Comparison of ENCODE assay signal across 31 cellular contexts in the genomic region with DNA sequence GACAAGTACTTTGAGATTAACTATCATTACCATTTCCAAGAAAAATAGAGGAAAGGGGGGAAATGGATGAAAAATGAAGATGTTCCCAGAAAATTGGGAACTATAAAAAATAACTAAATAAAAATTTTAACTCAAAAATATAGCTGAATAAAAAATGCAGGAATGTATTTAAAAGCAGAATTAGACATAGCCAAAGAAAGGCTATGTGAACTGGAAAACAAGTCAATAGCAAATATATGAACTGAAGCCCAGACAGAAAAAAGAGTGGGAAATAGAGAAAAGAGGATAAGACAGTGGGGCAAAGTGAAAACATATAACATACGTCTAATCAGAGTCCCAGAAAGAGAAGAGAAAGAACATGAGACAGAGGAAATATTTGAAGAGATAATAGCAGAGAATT. TPM values are rescaled to one million over a fixed set of nuclear protein-coding genes. Genes with fewer than 3 reads are reported as not detected.
"Had no signal": no experiment of that assay in that cellular context is flagged by ENCODE, and none has a peak within 500 bp of the region (broad histone marks: within the 10 kb centered on the region; RNA-seq: fewer than 3 reads in every experiment).

No MANE protein-coding gene starts in this region.

- H3K4me3 ChIP-seq: pancreas, prostate gland, right lobe of liver, sigmoid colon, skin epidermis, smooth muscle cell, spleen, suprapubic skin, testis, tibial artery, transverse colon, upper lobe of right lung, uterus had no signal

- DNase-seq: naive thymus-derived CD8-positive, alpha-beta T cell; nephron progenitor cell; nucleus accumbens; pancreas; right cardiac atrium; right lobe of liver; sigmoid colon; spleen; stimulated activated CD4-positive, alpha-beta T cell treated with anti-CD3 and anti-CD28 coated beads, Interleukin-12 subunit alpha, Interleukin-12 subunit beta, amount 100 ng/mL, for 4 hours; stimulated activated CD4-positive, alpha-beta T cell treated with anti-CD3 and anti-CD28 coated beads, Interleukin-1b, Interleukin-23, amount 100 ng/mL, for 48 hours; stimulated activated CD4-positive, alpha-beta T cell treated with anti-CD3 and anti-CD28 coated beads, Interleukin-4, amount 100 ng/mL, for 1 hour; stimulated activated CD4-positive, alpha-beta T cell treated with anti-CD3 and anti-CD28 coated beads, Interleukin-4, amount 100 ng/mL, for 4 hours; stimulated activated CD8-positive, alpha-beta memory T cell treated with anti-CD3 and anti-CD28 coated beads, Interleukin-4, amount 100 ng/mL, for 48 hours; stimulated activated naive CD4-positive, alpha-beta T cell; stimulated activated naive CD8-positive, alpha-beta T cell treated with anti-CD3 and anti-CD28 coated beads, Interleukin-15, amount 100 ng/mL, for 72 hours; stimulated activated naive CD8-positive, alpha-beta T cell treated with anti-CD3 and anti-CD28 coated beads, Interleukin-15, Interleukin-2, amounts not matched to agents 100 U/mL and 50 U/mL, for 24 hours; substantia nigra; testis; tibial artery; transverse colon; upper lobe of right lung; uterus had no signal

- H3K27me3 Mint-ChIP-seq: type B pancreatic cell had no signal

- H3K27ac ChIP-seq: neutrophil, prostate gland, skin epidermis, spleen, suprapubic skin, testis, tibial artery, upper lobe of right lung, uterus had no signal

- H3K9me3 Mint-ChIP-seq: natural killer cell treated with Interleukin-12 subunit alpha and Interleukin-12 subunit beta and Interleukin-15 and Interleukin-18, amount 100 ng/mL, for 72 hours had no signal

- H3K36me3 Mint-ChIP-seq: natural killer cell treated with Interleukin-12 subunit alpha and Interleukin-12 subunit beta and Interleukin-15 and Interleukin-18, amount 100 ng/mL, for 72 hours; stimulated activated memory B cell treated with anti-CD40 and anti-IgM and Interleukin-4, amounts not matched to agents 10 μg/mL and 1 μg/mL and 100 μg/mL, for 72 hours had no signal

- H3K27me3 ChIP-seq: neutrophil, pancreas, right lobe of liver, sigmoid colon, spleen, suprapubic skin, testis, tibial artery, transverse colon, upper lobe of right lung, uterus had no signal

- ATAC-seq: naive thymus-derived CD8-positive, alpha-beta T cell; natural killer cell treated with Interleukin-12 subunit alpha and Interleukin-12 subunit beta and Interleukin-15 and Interleukin-18, amount 100 ng/mL, for 72 hours; stimulated activated memory B cell treated with anti-CD40 and anti-IgM and Interleukin-4, amounts not matched to agents 10 μg/mL and 1 μg/mL and 100 μg/mL, for 72 hours; stimulated activated naive CD8-positive, alpha-beta T cell treated with anti-CD3 and anti-CD28 coated beads, Interleukin-15, amount 100 ng/mL, for 72 hours; stimulated activated naive CD8-positive, alpha-beta T cell treated with anti-CD3 and anti-CD28 coated beads, Interleukin-15, Interleukin-2, amounts not matched to agents 100 U/mL and 50 U/mL, for 24 hours; upper lobe of right lung had no signal

- H3K4me2 ChIP-seq: smooth muscle cell had no signal

- H3K4me1 Mint-ChIP-seq: naive thymus-derived CD8-positive, alpha-beta T cell; neural crest cell; stimulated activated memory B cell treated with anti-CD40 and anti-IgM and Interleukin-4, amounts not matched to agents 10 μg/mL and 1 μg/mL and 100 μg/mL, for 72 hours; stimulated activated naive CD8-positive, alpha-beta T cell treated with anti-CD3 and anti-CD28 coated beads, Interleukin-15, amount 100 ng/mL, for 72 hours had no signal

- H3K4me3 Mint-ChIP-seq: naive thymus-derived CD8-positive, alpha-beta T cell; natural killer cell treated with Interleukin-12 subunit alpha and Interleukin-12 subunit beta and Interleukin-15 and Interleukin-18, amount 100 ng/mL, for 72 hours; nephron progenitor cell; neural crest cell; stimulated activated memory B cell treated with anti-CD40 and anti-IgM and Interleukin-4, amounts not matched to agents 10 μg/mL and 1 μg/mL and 100 μg/mL, for 72 hours; stimulated activated naive CD8-positive, alpha-beta T cell treated with anti-CD3 and anti-CD28 coated beads, Interleukin-15, amount 100 ng/mL, for 72 hours; type B pancreatic cell had no signal

- H3K27ac Mint-ChIP-seq: naive thymus-derived CD8-positive, alpha-beta T cell; natural killer cell treated with Interleukin-12 subunit alpha and Interleukin-12 subunit beta and Interleukin-15 and Interleukin-18, amount 100 ng/mL, for 72 hours; nephron progenitor cell; stimulated activated memory B cell treated with anti-CD40 and anti-IgM and Interleukin-4, amounts not matched to agents 10 μg/mL and 1 μg/mL and 100 μg/mL, for 72 hours; stimulated activated naive CD8-positive, alpha-beta T cell treated with anti-CD3 and anti-CD28 coated beads, Interleukin-15, amount 100 ng/mL, for 72 hours; type B pancreatic cell had no signal

- H3K36me3 ChIP-seq: neutrophil, prostate gland, right lobe of liver, spleen, transverse colon, upper lobe of right lung, uterus had no signal

- H3K9me3 ChIP-seq: neutrophil, pancreas, prostate gland, right lobe of liver, sigmoid colon, suprapubic skin, testis, transverse colon, upper lobe of right lung had no signal

- H3K4me1 ChIP-seq: prostate gland, spleen, testis, transverse colon, upper lobe of right lung, uterus had no signal

RNA-seq across cellular contexts. Expression of gene PPP1R3C, which starts 10.3 kb away (rescaled TPM):
- total RNA-seq: naive thymus-derived CD8-positive, alpha-beta T cell; natural killer cell treated with Interleukin-12 subunit alpha and Interleukin-12 subunit beta and Interleukin-15 and Interleukin-18, amount 100 ng/mL, for 72 hours had no signal
- polyA plus RNA-seq: naive thymus-derived CD8-positive, alpha-beta T cell had no signal
